ENCODE assay signal across 20 cellular contexts in the genomic region with DNA sequence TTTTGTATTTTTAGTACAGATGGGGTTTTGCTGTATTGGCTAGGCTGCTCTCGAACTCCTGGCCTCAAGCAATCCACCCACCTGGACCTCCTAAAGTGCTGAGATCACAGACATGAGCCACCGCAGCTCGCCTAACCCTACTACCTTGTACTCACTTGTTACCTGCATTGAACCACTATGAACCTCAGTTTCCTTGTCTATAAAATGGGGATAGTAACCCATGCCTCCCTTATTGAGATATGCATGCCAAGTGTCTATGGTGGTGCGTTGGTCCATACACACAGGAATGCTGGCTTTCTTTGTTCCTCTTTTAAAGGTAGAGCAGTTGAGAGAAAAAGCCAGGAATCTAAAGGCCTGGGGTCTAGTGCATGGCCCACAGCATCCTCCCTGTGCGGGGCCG.
"Had no signal": no experiment of that assay in that cellular context is flagged by ENCODE, and none has a peak within 500 bp of the region (broad histone marks: within the 10 kb centered on the region; RNA-seq: fewer than 3 reads in every experiment).

No MANE protein-coding gene starts in this region.

- H3K27ac ChIP-seq: body of pancreas, colonic mucosa, esophagus squamous epithelium, parathyroid adenoma, tibial artery, vagina had no signal

- H3K9ac ChIP-seq: parathyroid adenoma had no signal

- H3K9me3 ChIP-seq: body of pancreas, colonic mucosa, esophagus squamous epithelium, tibial artery, vagina had no signal

- ATAC-seq: activated naive CD4-positive, alpha-beta T cell treated with anti-CD3 and anti-CD28 coated beads, Interleukin-2, amount 50 U/mL, for 72 hours; body of pancreas had no signal

- H3K79me2 ChIP-seq: parathyroid adenoma had no signal

- H3K4me3 ChIP-seq: body of pancreas, colonic mucosa, esophagus squamous epithelium, tibial artery, vagina had no signal

- H3K9me3 Mint-ChIP-seq: activated naive CD4-positive, alpha-beta T cell treated with anti-CD3 and anti-CD28 coated beads, Interleukin-2, amount 50 U/mL, for 72 hours had no signal

- H3K27me3 ChIP-seq: body of pancreas, colonic mucosa, esophagus squamous epithelium, tibial artery, vagina had no signal

- H2AFZ ChIP-seq: parathyroid adenoma had no signal

- H3K36me3 Mint-ChIP-seq: activated naive CD4-positive, alpha-beta T cell treated with anti-CD3 and anti-CD28 coated beads, Interleukin-2, amount 50 U/mL, for 72 hours had no signal

- H3K36me3 ChIP-seq: colonic mucosa, vagina had no signal

- DNase-seq: activated CD4-positive, alpha-beta T cell treated with anti-CD3 and anti-CD28 coated beads for 48 hours; activated effector memory CD4-positive, alpha-beta T cell treated with Interleukin-2 at 50 U/mL for 16 hours; activated T-cell treated with anti-CD3 and anti-CD28 coated beads for 4 hours; amygdala; body of pancreas; central memory CD4-positive, alpha-beta T cell; colonic mucosa; esophagus squamous epithelium; glutamatergic neuron; kidney glomerular epithelial cell; mesendoderm; retina; stimulated activated CD4-positive, alpha-beta T cell treated with anti-CD3 and anti-CD28 coated beads, Interleukin-15, amount 100 ng/mL, for 24 hours; stimulated activated CD4-positive, alpha-beta T cell treated with anti-CD3 and anti-CD28 coated beads, Interleukin-4, amount 100 ng/mL, for 1 hour; stimulated activated naive CD4-positive, alpha-beta T cell; T-helper 2 cell; tibial artery had no signal

- H3K27ac Mint-ChIP-seq: activated naive CD4-positive, alpha-beta T cell treated with anti-CD3 and anti-CD28 coated beads, Interleukin-2, amount 50 U/mL, for 72 hours had no signal
